Comparison of ENCODE assay signal across 27 cellular contexts in the genomic region with DNA sequence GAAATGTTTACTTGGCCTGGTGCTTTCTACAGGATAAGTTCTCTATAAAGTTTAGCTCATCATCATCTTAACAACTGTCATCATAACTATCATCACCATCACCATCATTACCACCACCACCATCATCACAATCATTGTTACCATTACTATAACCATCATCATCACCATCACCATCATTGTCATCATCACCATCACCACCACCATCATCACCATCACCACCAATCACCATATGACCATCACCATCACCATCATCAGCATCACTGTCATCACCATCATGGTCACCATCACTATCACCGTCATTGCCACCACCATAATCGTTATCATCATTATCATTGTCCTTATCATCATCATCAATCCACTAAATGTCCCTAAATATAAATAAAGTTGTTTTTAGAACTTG.
"Had no signal": no experiment of that assay in that cellular context is flagged by ENCODE, and none has a peak within 500 bp of the region (broad histone marks: within the 10 kb centered on the region; RNA-seq: fewer than 3 reads in every experiment).

No MANE protein-coding gene starts in this region.

- H3K9me3 ChIP-seq: ovary, prostate gland, spleen, suprapubic skin, testis, tibial artery, transverse colon, upper lobe of right lung, vagina had no signal

- H3K9ac ChIP-seq: neural progenitor cell had no signal

- DNase-seq: naive thymus-derived CD4-positive, alpha-beta T cell; natural killer cell; occipital lobe; ovary; right cardiac atrium; spleen; stimulated activated CD4-positive, alpha-beta T cell treated with anti-CD3 and anti-CD28 coated beads, Interleukin-12 subunit alpha, Interleukin-12 subunit beta, amount 100 ng/mL, for 4 hours; stimulated activated CD4-positive, alpha-beta T cell treated with anti-CD3 and anti-CD28 coated beads, Interleukin-1b, Interleukin-23, amount 100 ng/mL, for 48 hours; stimulated activated CD4-positive, alpha-beta T cell treated with anti-CD3 and anti-CD28 coated beads, Interleukin-4, amount 100 ng/mL, for 1 hour; stimulated activated CD4-positive, alpha-beta T cell treated with anti-CD3 and anti-CD28 coated beads, Interleukin-4, amount 100 ng/mL, for 4 hours; stimulated activated CD8-positive, alpha-beta memory T cell treated with anti-CD3 and anti-CD28 coated beads, Interleukin-4, amount 100 ng/mL, for 48 hours; stimulated activated naive CD4-positive, alpha-beta T cell; stimulated activated naive CD8-positive, alpha-beta T cell treated with anti-CD3 and anti-CD28 coated beads, Interleukin-15, amount 100 ng/mL, for 72 hours; stimulated activated naive CD8-positive, alpha-beta T cell treated with anti-CD3 and anti-CD28 coated beads, Interleukin-15, Interleukin-2, amounts not matched to agents 100 U/mL and 50 U/mL, for 24 hours; substantia nigra; testis; tibial artery; transverse colon; upper lobe of right lung had no signal

- H3K27me3 ChIP-seq: ovary, testis, vagina had no signal

- H3K4me1 ChIP-seq: prostate gland, spleen, suprapubic skin, tibial artery, transverse colon, upper lobe of right lung, vagina had no signal

- H3K4me3 ChIP-seq: neural progenitor cell, ovary, prostate gland, skin epidermis, smooth muscle cell, spleen, suprapubic skin, testis, tibial artery, transverse colon, upper lobe of right lung, vagina had no signal

- ATAC-seq: naive thymus-derived CD4-positive, alpha-beta T cell; natural killer cell; right cardiac atrium; sciatic nerve; stimulated activated memory B cell treated with anti-CD40 and anti-IgM and Interleukin-4, amounts not matched to agents 10 μg/mL and 1 μg/mL and 100 μg/mL, for 72 hours; stimulated activated naive CD8-positive, alpha-beta T cell treated with anti-CD3 and anti-CD28 coated beads, Interleukin-15, amount 100 ng/mL, for 72 hours; stimulated activated naive CD8-positive, alpha-beta T cell treated with anti-CD3 and anti-CD28 coated beads, Interleukin-15, Interleukin-2, amounts not matched to agents 100 U/mL and 50 U/mL, for 24 hours; upper lobe of right lung had no signal

- H2AFZ ChIP-seq: neural progenitor cell had no signal

- H3K36me3 ChIP-seq: neural progenitor cell, ovary, prostate gland, spleen, suprapubic skin, tibial artery, transverse colon, upper lobe of right lung, vagina had no signal

- H3K27ac ChIP-seq: neural progenitor cell, ovary, prostate gland, skin epidermis, spleen, suprapubic skin, testis, tibial artery, transverse colon, upper lobe of right lung, vagina had no signal

- H3K4me2 ChIP-seq: neural progenitor cell, smooth muscle cell had no signal
